ENCODE assay signal across 20 cellular contexts in the genomic region with DNA sequence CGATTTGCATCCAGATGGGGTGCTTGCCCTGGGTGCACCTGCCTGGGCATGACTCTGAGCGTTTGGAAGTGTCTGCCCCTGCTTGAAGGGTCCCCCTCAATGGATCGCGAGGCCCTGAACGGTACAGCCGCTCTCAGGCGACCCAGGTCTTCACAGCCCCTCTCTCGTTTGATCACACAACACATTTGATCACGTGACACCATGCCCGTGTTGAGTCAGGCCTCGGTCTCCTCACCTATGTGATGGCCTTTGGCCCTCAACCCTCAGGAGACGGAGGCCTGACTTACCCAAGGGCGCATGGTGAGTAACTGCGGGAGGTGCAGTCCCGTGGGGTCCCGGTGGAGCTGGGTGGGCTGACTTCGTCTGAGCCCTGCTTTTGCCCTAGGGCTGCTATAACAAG. TPM values are rescaled to one million over a fixed set of nuclear protein-coding genes. Genes with fewer than 3 reads are reported as not detected.
DNase-seq lines count a peak whose midpoint lies in the region; ATAC-seq, FAIRE-seq and TF ChIP-seq lines count a peak whose summit lies in the region.
"Had no signal": no experiment of that assay in that cellular context is flagged by ENCODE, and none has a peak within 500 bp of the region (broad histone marks: within the 10 kb centered on the region; RNA-seq: fewer than 3 reads in every experiment).

No MANE protein-coding gene starts in this region.

- no peak overlapping the region for H3K4me3 ChIP-seq in A549
- no peak overlapping the region for H3K4me3 ChIP-seq in NT2/D1 (ENCODE audit: insufficient read length, low read depth)
- no peak overlapping the region for H3K4me3 ChIP-seq in esophagus squamous epithelium
- H3K4me3 ChIP-seq in adrenal gland: no peak overlapping the region
- H3K4me3 ChIP-seq: GM23248, SJSA1 had no signal

- no peak for TF ChIP-seq EP300 in A549 (IDR thresholded peaks at IDR 0.05)

- CTCF ChIA-PET in A549 (lab: Yijun Ruan, JAX): interaction anchor here (1.4 to 11.2 kb wide), 4 partner anchors 69 to 141 kb away, joined by 4 to 251 read pairs (median 78); no protein-coding TSS in a partner anchor

- H3K27ac Mint-ChIP-seq in effector memory CD8-positive, alpha-beta T cell: no peak overlapping the region

- intact Hi-C loops in esophagus squamous epithelium (cut with DNase I): loop anchor here (5.0 to 10.0 kb wide), 2 partner anchors 90 to 142 kb away; no protein-coding TSS in a partner anchor
- intact Hi-C loops in adrenal gland (cut with DNase I): loop anchor here (5.0 kb wide), 3 partner anchors 77 to 142 kb away; no protein-coding TSS in a partner anchor

- no peaks in the 10 kb centered on the region for H3K27me3 ChIP-seq in NT2/D1 (ENCODE audit: insufficient read depth, insufficient read length)
- H3K27me3 ChIP-seq in esophagus squamous epithelium: no peaks in the 10 kb centered on the region
- no peaks in the 10 kb centered on the region for H3K27me3 ChIP-seq in adrenal gland
- H3K27me3 ChIP-seq: SJSA1 had no signal

- DNase-seq in A549 (ENCODE audit: low read depth in 1 of 2, low spot score in 1 of 2) (no peak), NT2/D1 (ENCODE audit: low read depth, low spot score) (no peak), esophagus squamous epithelium (lab: John Stamatoyannopoulos, UW) (no peak), adrenal gland (no peak), HuH-7.5 (ENCODE audit: low spot score) (no peak)
- no peak for DNase-seq in effector memory CD8-positive, alpha-beta T cell
- DNase-seq: DMS 273 treated with DMSO at 0.1 percent for 48 hours, GDM1, GM23248, NCI-H1048, NCI-H1436 treated with DMSO at 0.1 percent for 48 hours, NCI-H2081, NCI-H774, PC-3 had no signal

- H3K36me3 ChIP-seq in NT2/D1 (ENCODE audit: insufficient read depth, insufficient read length, low read length) (peaks cover 11% of the 10 kb centered on the region), esophagus squamous epithelium (no peaks in the 10 kb centered on the region), adrenal gland (replicated peaks in 1 of 2) (no peaks in the 10 kb centered on the region)

- peaks cover 15% of the 10 kb centered on the region for H3K36me3 Mint-ChIP-seq in effector memory CD8-positive, alpha-beta T cell (ENCODE audit: insufficient read depth)

- no peak for TF ChIP-seq RAD21 in A549 (conservative IDR thresholded peaks at IDR 0.05 in 1 of 2, IDR thresholded peaks at IDR 0.05 in 1 of 2)

- 73% methylated on average over 14 of the region's 17 CpGs for WGBS in A549 (ENCODE audit: missing lambda C conversion rate)
- WGBS in esophagus squamous epithelium, 2 donors: 60% methylated on average over 1 of the region's 17 CpGs; no CpG with 5 or more reads in 1 of the 2 donors
- WGBS in adrenal gland, 4 donors: 74 to 79% (median 78%) methylated on average over 16 to 17 of the region's 17 CpGs

- TF ChIP-seq POLR2A in A549 (IDR thresholded peaks at IDR 0.05; ENCODE audit: low read length) (no peak), esophagus squamous epithelium (IDR thresholded peaks at IDR 0.05) (no peak), adrenal gland (IDR thresholded peaks at IDR 0.05) (no peak)

- H3K27ac ChIP-seq in A549: no peak overlapping the region
- peak overlapping the region; percentile 62 to 78 (median 66) for H3K27ac ChIP-seq in esophagus squamous epithelium
- no peak overlapping the region for H3K27ac ChIP-seq in adrenal gland
- H3K27ac ChIP-seq: C4-2B, GM23248, SJSA1 had no signal

- peak overlapping the region; percentile 10 for H3K9ac ChIP-seq in NT2/D1 (ENCODE audit: insufficient read length, low read depth)
- H3K9ac ChIP-seq: GM23248 had no signal

- H3K9me3 ChIP-seq in A549: no peaks in the 10 kb centered on the region
- H3K9me3 ChIP-seq in NT2/D1 (ENCODE audit: insufficient read depth, low read length): peaks cover 5% of the 10 kb centered on the region; the same call in 1 of the 2 replicates
- H3K9me3 ChIP-seq in esophagus squamous epithelium: no peaks in the 10 kb centered on the region
- H3K9me3 ChIP-seq in adrenal gland (replicated peaks in 1 of 3): no peaks in the 10 kb centered on the region
- H3K9me3 ChIP-seq: SJSA1 had no signal

- H3K4me3 Mint-ChIP-seq in effector memory CD8-positive, alpha-beta T cell: no peak overlapping the region

- POLR2A ChIA-PET in A549 (lab: Yijun Ruan, JAX): no interaction called here

- no peak for ATAC-seq in A549
- ATAC-seq in effector memory CD8-positive, alpha-beta T cell (replicated peaks): no peak
- ATAC-seq: PC-3 had no signal

- H3K4me1 Mint-ChIP-seq in effector memory CD8-positive, alpha-beta T cell (ENCODE audit: low read depth in 2 of 2): peaks cover 9 to 11% of the 10 kb centered on the region in 2 donors

- no peaks in the 10 kb centered on the region for H3K9me3 Mint-ChIP-seq in effector memory CD8-positive, alpha-beta T cell

- H3K4me2 ChIP-seq in A549: no peak overlapping the region

- H3K4me1 ChIP-seq in A549 (peaks cover 16% of the 10 kb centered on the region), NT2/D1 (ENCODE audit: insufficient read depth, insufficient read length) (peaks cover 21% of the 10 kb centered on the region), esophagus squamous epithelium (peaks cover 13 to 66% (median 39%) of the 10 kb centered on the region in 3 donors), adrenal gland (replicated peaks in 1 of 2) (peaks cover 13 to 16% of the 10 kb centered on the region in 2 donors)

- no peak for FAIRE-seq in A549 (lab: Jason Lieb, UNC)
- FAIRE-seq: A204.1, GM12891, GM18507 had no signal

- TF ChIP-seq CTCF in A549 (IDR thresholded peaks at IDR 0.05) (no peak), esophagus squamous epithelium (IDR thresholded peaks at IDR 0.05) (no peak), adrenal gland (IDR thresholded peaks at IDR 0.05) (no peak)

- peaks cover 0 to 2% of the 10 kb centered on the region in 2 donors for H3K27me3 Mint-ChIP-seq in effector memory CD8-positive, alpha-beta T cell

TF ChIP-seq in A549, 52 proteins besides CTCF, POLR2A, EP300 and RAD21:
- TF ChIP-seq ZFP36 (IDR thresholded peaks at IDR 0.05; ENCODE audit: borderline replicate concordance, partially characterized antibody): no peak
- TF ChIP-seq, protein P1, sequence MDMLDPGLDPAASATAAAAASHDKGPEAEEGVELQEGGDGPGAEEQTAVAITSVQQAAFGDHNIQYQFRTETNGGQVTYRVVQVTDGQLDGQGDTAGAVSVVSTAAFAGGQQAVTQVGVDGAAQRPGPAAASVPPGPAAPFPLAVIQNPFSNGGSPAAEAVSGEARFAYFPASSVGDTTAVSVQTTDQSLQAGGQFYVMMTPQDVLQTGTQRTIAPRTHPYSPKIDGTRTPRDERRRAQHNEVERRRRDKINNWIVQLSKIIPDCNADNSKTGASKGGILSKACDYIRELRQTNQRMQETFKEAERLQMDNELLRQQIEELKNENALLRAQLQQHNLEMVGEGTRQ (IDR thresholded peaks at IDR 0.05): peak; percentile 38; the same call in 1 of the 2 replicates
TF ChIP-seq in A549: peak in this region for 1.

RNA-seq across cellular contexts. Expression of a gene that starts 3.0 kb away (rescaled TPM):
- polyA plus RNA-seq in A549 (2011; rRNA removed) (9.2 and 9.4 TPM in 2 replicates), A549 (2017; fragmentation: RNase III; extraction: RNeasy Plus Mini Kit Qiagen cat#74134 plus additional on column Dnase treatment) (16.3 to 17.3 TPM (median 16.3 TPM) in 3 replicates), adrenal gland (10 to 100 TPM; 11.2 to 34.2 (median 30.6) TPM)
- polyA plus RNA-seq in A549 (2012; cell fraction: cytosol; rRNA removed): 19.0 and 23.7 TPM in 2 replicates
- 31.4 and 37.7 TPM in 2 replicates for polyA plus RNA-seq in A549 (2012; cell fraction: nucleus; rRNA removed)
- 7.4 and 8.4 TPM in 2 replicates for polyA minus RNA-seq in A549 (2011; rRNA and poly(A)+ RNA removed)
- total RNA-seq in esophagus squamous epithelium (10 to 100 TPM; 15.4 to 22.5 (median 17.6) TPM), adrenal gland (10 to 100 TPM; 21.3 to 31.8 (median 26.8) TPM)

RNA-seq across cellular contexts. Expression of a gene that starts 18.9 kb away (rescaled TPM):
- polyA plus RNA-seq in A549 (2011; rRNA removed) (39.2 and 49.4 TPM in 2 replicates), A549 (2017; fragmentation: RNase III; extraction: RNeasy Plus Mini Kit Qiagen cat#74134 plus additional on column Dnase treatment) (75.8 to 96.4 TPM (median 92.2 TPM) in 3 replicates), adrenal gland (100 to 1,000 TPM in 1 of 3 donors, 10 to 100 TPM in 2; 40.0 to 122 (median 87.5) TPM)
- 114 and 118 TPM in 2 replicates for polyA plus RNA-seq in A549 (2012; cell fraction: cytosol; rRNA removed)
- 71.4 and 87.0 TPM in 2 replicates for polyA plus RNA-seq in A549 (2012; cell fraction: nucleus; rRNA removed)
- polyA minus RNA-seq in A549 (2011; rRNA and poly(A)+ RNA removed): 29.6 and 37.6 TPM in 2 replicates
- total RNA-seq in esophagus squamous epithelium (10 to 100 TPM; 14.0 to 17.6 (median 16.0) TPM), adrenal gland (100 to 1,000 TPM in 4 of 8 donors, 10 to 100 TPM in 4; 27.2 to 190 (median 88.3) TPM)

RNA-seq across cellular contexts. Expression of a gene that starts 20.5 kb away (rescaled TPM):
- polyA plus RNA-seq in A549 (2011; rRNA removed) (0.90 and 0.95 TPM in 2 replicates), A549 (2017; fragmentation: RNase III; extraction: RNeasy Plus Mini Kit Qiagen cat#74134 plus additional on column Dnase treatment) (2.2 to 2.7 TPM (median 2.3 TPM) in 3 replicates), adrenal gland (10 to 100 TPM in 1 of 3 donors, 1 to 10 TPM in 1, under 1 TPM in 1; 0.15 to 14.2 (median 8.1) TPM)
- polyA plus RNA-seq in A549 (2012; cell fraction: cytosol; rRNA removed): 4.3 and 6.6 TPM in 2 replicates
- 3.9 and 5.1 TPM in 2 replicates for polyA plus RNA-seq in A549 (2012; cell fraction: nucleus; rRNA removed)
- polyA minus RNA-seq in A549 (2011; rRNA and poly(A)+ RNA removed): 0.79 and 1.0 TPM in 2 replicates
- total RNA-seq in esophagus squamous epithelium (1 to 10 TPM in 3 of 4 donors, under 1 TPM in 1; 0.82 to 3.8 (median 2.3) TPM), adrenal gland (1 to 10 TPM; 1.7 to 8.3 (median 4.0) TPM)
- total RNA-seq: MCF 10A had no signal

RNA-seq across cellular contexts. Expression of a gene that starts 24.0 kb away (rescaled TPM):
- 0.10 TPM in 1 of 2 replicates, not detected in the other for polyA plus RNA-seq in A549 (2011; rRNA removed)
- polyA plus RNA-seq in A549 (2012; cell fraction: cytosol; rRNA removed): 0.08 TPM in 1 of 2 replicates, not detected in the other
- 0.07 TPM in 1 of 2 replicates, not detected in the other for polyA plus RNA-seq in A549 (2012; cell fraction: nucleus; rRNA removed)
- polyA plus RNA-seq in A549 (2017; fragmentation: RNase III; extraction: RNeasy Plus Mini Kit Qiagen cat#74134 plus additional on column Dnase treatment): 0.05 TPM in 1 of 3 replicates, not detected in the others
- polyA minus RNA-seq in A549 (2011; rRNA and poly(A)+ RNA removed): not detected in 2 replicates
- total RNA-seq in esophagus squamous epithelium: not detected
- total RNA-seq in adrenal gland: under 1 TPM in 2 of 8 donors, not detected in 6; 0.14 to 0.37 TPM
- polyA plus RNA-seq in adrenal gland: under 1 TPM in 2 of 3 donors, not detected in 1; 0.56 to 0.74 TPM
- total RNA-seq: MCF 10A, PC-3, SJSA1 had no signal

Comparison
In these comparisons a context has a peak if more than half of its experiments do, and no peak if none do; other contexts are left out.
1. H3K27ac ChIP-seq: peak in esophagus squamous epithelium (4 of 4); none in A549 (0 of 2) and adrenal gland (0 of 5).